Comparison of ENCODE assay signal across 2 cellular contexts in genomic region chr17:8380049-8380448, GRCh38.
TF ChIP-seq lines count a peak whose summit lies in the region.

No MANE protein-coding gene starts in this region.

TF ChIP-seq in SK-N-SH, 30 proteins besides CTCF, POLR2A, EP300 and RAD21 (continued from another document):
- TF ChIP-seq ZBTB33 (IDR thresholded peaks at IDR 0.05; ENCODE audit: borderline replicate concordance, low read depth) (no peak), PBX3 (IDR thresholded peaks at IDR 0.05) (no peak)

TF ChIP-seq in SK-N-SH treated with all-trans-retinoic acid at 6 μM for 48 hours, 23 proteins besides CTCF, POLR2A, EP300 and RAD21 (continued from another document):
- TF ChIP-seq TSHZ2 (CRISPR knock-in tag; IDR thresholded peaks at IDR 0.05) (no peak), ZC3H10 (CRISPR knock-in tag; IDR thresholded peaks at IDR 0.05) (no peak), PPARA (CRISPR knock-in tag; IDR thresholded peaks at IDR 0.05; ENCODE audit: borderline replicate concordance) (no peak), ESRRG (CRISPR knock-in tag; IDR thresholded peaks at IDR 0.05) (no peak), ISL1 (CRISPR knock-in tag; IDR thresholded peaks at IDR 0.05) (no peak), ZNF70 (CRISPR knock-in tag; IDR thresholded peaks at IDR 0.05) (no peak), CREB5 (CRISPR knock-in tag; IDR thresholded peaks at IDR 0.05; ENCODE audit: low read depth) (no peak), TOX (CRISPR knock-in tag; IDR thresholded peaks at IDR 0.05; ENCODE audit: borderline replicate concordance) (no peak), ZNF565 (CRISPR knock-in tag; conservative IDR thresholded peaks at IDR 0.05; ENCODE audit: low read depth) (no peak), BACH2 (CRISPR knock-in tag; IDR thresholded peaks at IDR 0.05; ENCODE audit: borderline replicate concordance) (no peak), TCF4 (CRISPR knock-in tag; IDR thresholded peaks at IDR 0.05; ENCODE audit: borderline replicate concordance) (no peak), CSDC2 (CRISPR knock-in tag; IDR thresholded peaks at IDR 0.05) (no peak), ZFP3 (CRISPR knock-in tag; IDR thresholded peaks at IDR 0.05) (no peak), RARB (CRISPR knock-in tag; IDR thresholded peaks at IDR 0.05) (no peak), GLIS3 (CRISPR knock-in tag; IDR thresholded peaks at IDR 0.05) (no peak), ZNF8 (CRISPR knock-in tag; IDR thresholded peaks at IDR 0.05) (no peak), ZFP30 (CRISPR knock-in tag; IDR thresholded peaks at IDR 0.05) (no peak), ARNTL (CRISPR knock-in tag; IDR thresholded peaks at IDR 0.05; ENCODE audit: borderline replicate concordance, low read depth) (no peak)
TF ChIP-seq in SK-N-SH treated with all-trans-retinoic acid at 6 μM for 48 hours: peak in this region for 0.
